ENCODE assay signal across 9 cellular contexts in the genomic region with DNA sequence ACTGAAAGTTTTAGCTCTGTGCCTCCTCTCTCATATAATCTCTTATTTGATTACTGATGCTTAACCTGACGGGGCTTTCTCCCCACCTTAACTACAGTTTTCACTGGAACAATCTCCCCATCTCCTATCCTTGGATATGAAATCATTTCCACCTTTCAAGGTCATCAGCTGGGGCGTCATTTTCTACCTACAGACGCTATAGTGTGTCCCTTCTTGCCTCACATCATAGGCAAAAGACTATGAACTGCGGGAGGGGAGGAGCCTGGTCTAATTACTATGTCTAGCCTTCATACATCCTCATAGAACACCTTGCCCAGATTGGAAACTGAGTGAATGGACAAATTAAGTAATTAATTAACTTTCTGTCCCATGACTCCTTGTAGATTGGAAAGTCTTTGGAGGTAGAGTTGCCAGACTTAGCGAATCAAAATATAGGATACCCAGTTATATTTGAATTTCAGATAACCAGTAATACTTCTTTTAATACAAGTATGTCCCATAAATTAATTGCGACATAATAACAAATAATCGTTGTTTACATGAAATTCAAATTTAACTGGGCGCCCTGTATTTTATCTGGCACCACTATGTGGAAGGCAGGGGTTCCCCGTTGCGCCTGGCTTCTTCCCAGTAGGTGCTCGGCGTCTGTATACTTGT. TPM values are rescaled to one million over a fixed set of nuclear protein-coding genes. Genes with fewer than 3 reads are reported as not detected.
DNase-seq lines count a peak whose midpoint lies in the region; ATAC-seq, FAIRE-seq and TF ChIP-seq lines count a peak whose summit lies in the region.
"Had no signal": no experiment of that assay in that cellular context is flagged by ENCODE, and none has a peak within 500 bp of the region (broad histone marks: within the 10 kb centered on the region; RNA-seq: fewer than 3 reads in every experiment).

No MANE protein-coding gene starts in this region.

- peak; percentile 46 for ATAC-seq in GM21576 (IDR thresholded peaks at IDR 0.05; ENCODE audit: unreplicated experiment)

- H3K36me3 Mint-ChIP-seq in CD14-positive monocyte (peaks cover 0 to 3% of the 10 kb centered on the region in 2 donors), nephron progenitor cell (ENCODE audit: low read depth) (no peaks in the 10 kb centered on the region)

- CTCF ChIA-PET in H1 (lab: Charles Lee; ENCODE audit: partially characterized antibody), result interaction anchor here (0.7 kb wide), 1 partner anchor 9 kb away, joined by 3 read pairs; no protein-coding TSS in a partner anchor

- intact Hi-C loops in CD14-positive monocyte (cut with micrococcal nuclease), result loop anchor here (5.0 to 10.0 kb wide), 2 partner anchors 62 to 65 kb away; partner anchors contain the start of gene CXorf38 (in 1 of the 2)

- H3K56ac ChIP-seq in H1 (replicated peaks; ENCODE audit: insufficient read length, low read depth, low read length), result no peak overlapping the region

- no peak overlapping the region for H2AFZ ChIP-seq in H1 (ENCODE audit: low read length)

- no peak overlapping the region for H2AK5ac ChIP-seq in H1 (ENCODE audit: low read depth, low read length)

- no peak for TF ChIP-seq EP300 in H1 (IDR thresholded peaks at IDR 0.05; ENCODE audit: borderline replicate concordance in 1 of 2, low read depth in 2 of 2, low read length in 2 of 2)

- POLR2A ChIA-PET in H1 (lab: Charles Lee; ENCODE audit: partially characterized antibody), result interaction anchor here (0.8 kb wide), 1 partner anchor 38 kb away, joined by 3 read pairs; no protein-coding TSS in a partner anchor

- H2BK5ac ChIP-seq in H1 (ENCODE audit: low read depth, low read length), result no peak overlapping the region; the same call in 1 of the 2 replicates

- peak overlapping the region; percentile 80 to 86 for H3K4me3 Mint-ChIP-seq in CD14-positive monocyte
- H3K4me3 Mint-ChIP-seq in nephron progenitor cell, result peak overlapping the region; percentile 88

- no peak overlapping the region for H4K8ac ChIP-seq in H1 (ENCODE audit: extremely low read depth, insufficient read depth, low read length)

- H3K27ac ChIP-seq in H1 (ENCODE audit: low read depth, low read length), result peak overlapping the region; percentile 59; the same call in 1 of the 2 replicates

- H3K27me3 ChIP-seq in H1 (replicated peaks in 1 of 4; ENCODE audit: control insufficient read depth in 3 of 4, extremely low read depth in 1 of 4, insufficient read depth in 3 of 4, low read length in 3 of 4), result no peaks in the 10 kb centered on the region

- WGBS in H1 (ENCODE audit: extremely low coverage in 1 of 2, insufficient coverage in 1 of 2, insufficient read length in 1 of 2, insufficient replicate concordance in 2 of 2, low coverage in 1 of 2, low lambda C conversion rate in 2 of 2, missing lambda C conversion rate in 1 of 2), 2 experiments, result 18% methylated on average over 12 of the region's 12 CpGs; no CpG with 5 or more reads in 1 of the 2 experiments

- H2BK15ac ChIP-seq in H1 (ENCODE audit: low read length), result no peak overlapping the region

- TF ChIP-seq POLR2A in H1 (IDR thresholded peaks at IDR 0.05; ENCODE audit: control extremely low read depth in 1 of 2, low read depth in 2 of 2, low read length in 2 of 2), result no peak

- H4K5ac ChIP-seq in H1 (ENCODE audit: insufficient read length, low read depth, low read length), result peak overlapping the region; percentile 93

- TF ChIP-seq CTCF in CD14-positive monocyte (IDR thresholded peaks at IDR 0.05), result no peak
- TF ChIP-seq CTCF in H1 (IDR thresholded peaks at IDR 0.05; ENCODE audit: control extremely low read depth in 1 of 3, insufficient read depth in 1 of 3, low read depth in 1 of 3, low read length in 3 of 3), result no peak
- no peak for TF ChIP-seq CTCF in nephron progenitor cell (IDR thresholded peaks at IDR 0.05)

- no peak for TF ChIP-seq RAD21 in H1 (IDR thresholded peaks at IDR 0.05 in 1 of 2, conservative IDR thresholded peaks at IDR 0.05 in 1 of 2; ENCODE audit: low read depth in 2 of 2, low read length in 2 of 2)

- peak overlapping the region; percentile 39 to 57 for H3K4me2 ChIP-seq in H1 (ENCODE audit: insufficient read depth in 1 of 2, low read depth in 2 of 2, low read length in 2 of 2)

- H4K20me1 ChIP-seq in H1 (replicated peaks in 1 of 2; ENCODE audit: control insufficient read depth in 1 of 2, insufficient read depth in 2 of 2, low read length in 2 of 2), result peaks cover 2 to 3% of the 10 kb centered on the region in 2 experiments

- no peak overlapping the region for H3K23ac ChIP-seq in H1 (ENCODE audit: insufficient read length)

- H4K91ac ChIP-seq in H1 (replicated peaks; ENCODE audit: insufficient read length, low read length), result no peak overlapping the region

- H3K18ac ChIP-seq in H1 (ENCODE audit: extremely low read depth, low read length), result no peak overlapping the region; the same call in 1 of the 2 replicates

- H3K14ac ChIP-seq in H1 (ENCODE audit: insufficient read length), result no peak overlapping the region

- DNase-seq in CD14-positive monocyte (ENCODE audit: low spot score) (no peak), NCI-H69 (lab: John Stamatoyannopoulos, UW) (peak; percentile 66), H1 (ENCODE audit: low read depth in 1 of 2, low spot score in 2 of 2) (no peak), nephron progenitor cell (no peak), SHP77 (lab: John Stamatoyannopoulos, UW) (no peak), NK-92 (lab: John Stamatoyannopoulos, UW; ENCODE audit: unreplicated experiment) (no peak)
- no peak for DNase-seq in stimulated activated CD4-positive, alpha-beta T cell treated with anti-CD3 and anti-CD28 coated beads, Interleukin-4, amount 100 ng/mL, for 24 hours

- no peaks in the 10 kb centered on the region for H3K36me3 ChIP-seq in H1 (ENCODE audit: control insufficient read depth in 2 of 4, insufficient read depth in 4 of 4, low read length in 3 of 4)

- H3K4me1 ChIP-seq in H1 (replicated peaks in 1 of 4; ENCODE audit: control insufficient read depth in 3 of 4, insufficient read depth in 4 of 4, low read length in 3 of 4), result no peaks in the 10 kb centered on the region

- FAIRE-seq in H1 (lab: Jason Lieb, UNC), result no peak

- H3K23me2 ChIP-seq in H1 (ENCODE audit: low read depth, low read length), result no peaks in the 10 kb centered on the region

- H2BK20ac ChIP-seq in H1 (ENCODE audit: low read length), result no peak overlapping the region

- H3K79me2 ChIP-seq in H1 (ENCODE audit: control insufficient read depth in 1 of 2, insufficient read depth in 2 of 2, low read length in 2 of 2), result peaks cover 0 to 27% of the 10 kb centered on the region in 2 experiments; a peak in 2 of 4 replicates

- no peak overlapping the region for H3K4ac ChIP-seq in H1 (replicated peaks; ENCODE audit: insufficient read length, low read depth, low read length)

- no peaks in the 10 kb centered on the region for H3K9me3 ChIP-seq in H1 (ENCODE audit: insufficient read depth in 2 of 2, low read depth in 1 of 2, low read length in 1 of 2)

- H3K9ac ChIP-seq in H1 (replicated peaks in 1 of 4; ENCODE audit: extremely low read depth in 1 of 4, low read depth in 3 of 4, low read length in 3 of 4), result peak overlapping the region in 1 of 4 experiments; percentile 48; a peak in 2 of 7 replicates

- H3K4me3 ChIP-seq in H1 (ENCODE audit: extremely low read depth in 1 of 4, insufficient read depth in 2 of 4, low read depth in 3 of 4, low read length in 4 of 4), result peak overlapping the region; percentile 65 to 78 (median 71)

- peaks cover 53% of the 10 kb centered on the region for H3K4me1 Mint-ChIP-seq in CD14-positive monocyte
- H3K4me1 Mint-ChIP-seq in nephron progenitor cell, result peaks cover 10% of the 10 kb centered on the region

- H3K9me3 Mint-ChIP-seq in CD14-positive monocyte (peaks cover 0 to 20% (median 0%) of the 10 kb centered on the region in 7 donors), nephron progenitor cell (peaks cover 19% of the 10 kb centered on the region)

- H3K27me3 Mint-ChIP-seq in CD14-positive monocyte (ENCODE audit: low read depth in 3 of 3) (peaks cover 0 to 48% (median 0%) of the 10 kb centered on the region in 3 donors), nephron progenitor cell (ENCODE audit: low read depth, poor library complexity) (peaks cover 10% of the 10 kb centered on the region)

- no peaks in the 10 kb centered on the region for H3K79me1 ChIP-seq in H1 (ENCODE audit: low read depth, low read length)

- H2BK120ac ChIP-seq in H1 (replicated peaks; ENCODE audit: low read depth, low read length), result no peak overlapping the region

- peak overlapping the region; percentile 92 to 98 (median 96) for H3K27ac Mint-ChIP-seq in CD14-positive monocyte
- no peak overlapping the region for H3K27ac Mint-ChIP-seq in nephron progenitor cell

- no peak overlapping the region for H2BK12ac ChIP-seq in H1 (ENCODE audit: low read depth, low read length)

TF ChIP-seq in H1, 55 proteins besides CTCF, POLR2A, EP300 and RAD21 (continues in another document):
- no peak for TF ChIP-seq MAFK (IDR thresholded peaks at IDR 0.05; ENCODE audit: low read depth, low read length)
- TF ChIP-seq JUN (IDR thresholded peaks at IDR 0.05; ENCODE audit: low read depth, low read length), result no peak
- TF ChIP-seq TAF1 (IDR thresholded peaks at IDR 0.05; ENCODE audit: low read depth, low read length), result no peak
- TF ChIP-seq ATF3 (IDR thresholded peaks at IDR 0.05; ENCODE audit: insufficient read depth, low read depth, low read length), result no peak
- no peak for TF ChIP-seq EZH2 (IDR thresholded peaks at IDR 0.05; ENCODE audit: low read depth, low read length, severe bottlenecking)

RNA-seq across cellular contexts. Expression of gene ATP6AP2, which starts 0.8 kb away (rescaled TPM):
- 100 to 1,000 TPM; 430 to 497 TPM for polyA plus RNA-seq in CD14-positive monocyte
- 66.0 and 71.7 TPM in 2 replicates for total RNA-seq in H1 (2021; fragmentation: NEBNext Ultra II Directional; extraction: Animal tissue kit (Norgen Biotek cat#: 25700))
- polyA plus RNA-seq in H1 (2011; rRNA removed), result 35.1 and 86.2 TPM in 2 replicates
- polyA plus RNA-seq in H1 (2011; cell fraction: cytosol; rRNA removed), result 54.2 TPM
- 39.5 TPM for polyA plus RNA-seq in H1 (2011; cell fraction: nucleus; rRNA removed)
- 110 to 121 TPM (median 110 TPM) in 4 replicates for polyA plus RNA-seq in H1 (2012, experiment 1 of 2)
- 10.4 TPM for polyA plus RNA-seq in H1 (2012, experiment 2 of 2)
- polyA plus RNA-seq in H1 (2013, experiment 1 of 2), result 86.4 TPM
- 91.1 TPM for polyA plus RNA-seq in H1 (2013, experiment 2 of 2)
- polyA minus RNA-seq in H1 (2011; rRNA and poly(A)+ RNA removed), result 83.6 and 119 TPM in 2 replicates
- polyA minus RNA-seq in H1 (2011; cell fraction: cytosol; rRNA and poly(A)+ RNA removed), result 42.6 TPM
- 43.4 TPM for polyA minus RNA-seq in H1 (2011; cell fraction: nucleus; rRNA and poly(A)+ RNA removed)

RNA-seq across cellular contexts. Expression of gene MPC1L, which starts 43.2 kb away (rescaled TPM):
- not detected for polyA plus RNA-seq in CD14-positive monocyte
- total RNA-seq in H1 (2021; fragmentation: NEBNext Ultra II Directional; extraction: Animal tissue kit (Norgen Biotek cat#: 25700)), result not detected in 2 replicates
- not detected in 2 replicates for polyA plus RNA-seq in H1 (2011; rRNA removed)
- not detected for polyA plus RNA-seq in H1 (2011; cell fraction: cytosol; rRNA removed)
- polyA plus RNA-seq in H1 (2011; cell fraction: nucleus; rRNA removed), result not detected
- polyA plus RNA-seq in H1 (2012, experiment 1 of 2), result not detected in 4 replicates
- polyA plus RNA-seq in H1 (2012, experiment 2 of 2), result not detected
- not detected for polyA plus RNA-seq in H1 (2013, experiment 1 of 2)
- not detected for polyA plus RNA-seq in H1 (2013, experiment 2 of 2)
- polyA minus RNA-seq in H1 (2011; rRNA and poly(A)+ RNA removed), result not detected in 2 replicates
- not detected for polyA minus RNA-seq in H1 (2011; cell fraction: cytosol; rRNA and poly(A)+ RNA removed)
- not detected for polyA minus RNA-seq in H1 (2011; cell fraction: nucleus; rRNA and poly(A)+ RNA removed)
- total RNA-seq: LHCN-M2 had no signal
